Comparison of ENCODE assay signal across 19 cellular contexts in the genomic region with DNA sequence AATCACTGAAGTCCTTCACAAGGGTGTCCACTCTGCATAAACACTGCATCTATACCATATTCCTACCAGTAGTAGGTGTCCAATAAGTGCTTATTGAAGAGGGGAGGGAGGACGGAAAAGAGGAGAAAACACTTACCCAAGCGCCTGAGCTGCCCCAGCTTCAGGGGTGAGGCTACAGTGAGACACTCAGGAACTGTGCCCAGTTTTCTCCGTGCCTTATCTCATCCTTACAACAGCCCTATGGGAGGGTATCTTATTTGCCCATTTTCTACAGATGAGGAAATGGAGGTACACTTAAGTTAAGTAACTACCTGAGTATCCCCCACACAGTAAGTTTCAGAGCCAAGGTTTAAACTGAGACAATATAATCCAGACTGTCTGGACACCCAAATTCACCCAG. TPM values are rescaled to one million over a fixed set of nuclear protein-coding genes. Genes with fewer than 3 reads are reported as not detected.
A peak's percentile ranks its signal among the peaks of the same experiment; 100 is the strongest.
DNase-seq lines count a peak whose midpoint lies in the region; TF ChIP-seq lines count a peak whose summit lies in the region.
"Had no signal": no experiment of that assay in that cellular context is flagged by ENCODE, and none has a peak within 500 bp of the region (broad histone marks: within the 10 kb centered on the region; RNA-seq: fewer than 3 reads in every experiment).

No MANE protein-coding gene starts in this region.

- TF ChIP-seq CTCF in HFFc6 (IDR thresholded peaks at IDR 0.05) = no peak
- TF ChIP-seq CTCF in chondrocyte (IDR thresholded peaks at IDR 0.05) = no peak
- TF ChIP-seq CTCF in osteocyte (IDR thresholded peaks at IDR 0.05) = no peak

- H3K56ac ChIP-seq in mesendoderm (ENCODE audit: low read length) = no peak overlapping the region

- H3K23ac ChIP-seq in mesendoderm (ENCODE audit: low read length) = no peak overlapping the region

- H3K9ac ChIP-seq in mesendoderm (ENCODE audit: low read length) = no peak overlapping the region

- no peak overlapping the region for H3K18ac ChIP-seq in mesendoderm (ENCODE audit: low read length)

- H2BK15ac ChIP-seq in mesendoderm (replicated peaks; ENCODE audit: low read depth) = no peak overlapping the region

- no peak overlapping the region for H2BK5ac ChIP-seq in mesendoderm (ENCODE audit: low read length)

- H3K27ac ChIP-seq in ACC112 (ENCODE audit: low read depth, low read length) = peak overlapping the region; percentile 49
- no peak overlapping the region for H3K27ac ChIP-seq in mesendoderm (ENCODE audit: low read depth, low read length)
- H3K27ac ChIP-seq: A549, SJCRH30 had no signal

- peaks cover 74% of the 10 kb centered on the region for H3K4me1 Mint-ChIP-seq in HFFc6 (ENCODE audit: low read depth)
- H3K4me1 Mint-ChIP-seq in chondrocyte (ENCODE audit: low read depth) = peaks cover 92% of the 10 kb centered on the region
- H3K4me1 Mint-ChIP-seq in osteocyte (ENCODE audit: unreplicated experiment) = peaks cover 83% of the 10 kb centered on the region

- no peak overlapping the region for H2AFZ ChIP-seq in ACC112 (ENCODE audit: low read length, unreplicated experiment)

- H4K8ac ChIP-seq in mesendoderm (ENCODE audit: low read depth, low read length) = no peak overlapping the region

- H3K4me1 ChIP-seq in ACC112 (ENCODE audit: control insufficient read depth, insufficient read depth, low read length, unreplicated experiment) (peaks cover 18% of the 10 kb centered on the region), mesendoderm (ENCODE audit: control insufficient read depth, low read depth, low read length) (no peaks in the 10 kb centered on the region)
- H3K4me1 ChIP-seq: A549, SJCRH30 had no signal

- H3K79me2 ChIP-seq in ACC112 (ENCODE audit: control insufficient read depth, insufficient read depth, low read length, unreplicated experiment) = no peaks in the 10 kb centered on the region
- no peaks in the 10 kb centered on the region for H3K79me2 ChIP-seq in mesendoderm (ENCODE audit: control insufficient read depth, insufficient read depth, low read length)

- no CpG with 5 or more reads among the region's 3 CpGs for WGBS in mesendoderm (ENCODE audit: extremely low coverage, insufficient coverage, low lambda C conversion rate)

- no peak overlapping the region for H3K4me2 ChIP-seq in mesendoderm (ENCODE audit: low read length)
- H3K4me2 ChIP-seq: A549 had no signal

- H3K4me3 Mint-ChIP-seq in HFFc6 (no peak overlapping the region), chondrocyte (ENCODE audit: unreplicated experiment) (no peak overlapping the region), osteocyte (ENCODE audit: unreplicated experiment) (no peak overlapping the region)
- H3K4me3 Mint-ChIP-seq: H9 had no signal

- H3K27me3 ChIP-seq in ACC112 (ENCODE audit: insufficient read depth, low read length) (no peaks in the 10 kb centered on the region), mesendoderm (ENCODE audit: insufficient read depth, low read length, poor library complexity) (no peaks in the 10 kb centered on the region)
- H3K27me3 ChIP-seq: BE2C, MG63, SJCRH30 had no signal

- H4K5ac ChIP-seq in mesendoderm (ENCODE audit: low read length) = no peak overlapping the region

- H3K36me3 Mint-ChIP-seq in HFFc6 (ENCODE audit: low read depth) = peaks cover 38% of the 10 kb centered on the region
- peaks cover 15% of the 10 kb centered on the region for H3K36me3 Mint-ChIP-seq in chondrocyte (ENCODE audit: low read depth)
- H3K36me3 Mint-ChIP-seq in osteocyte (ENCODE audit: unreplicated experiment) = peaks cover 17% of the 10 kb centered on the region

- H3K79me1 ChIP-seq in mesendoderm (ENCODE audit: low read length) = no peaks in the 10 kb centered on the region

- H3K27me3 Mint-ChIP-seq in HFFc6 (ENCODE audit: insufficient read depth) = no peaks in the 10 kb centered on the region; the same call in 1 of the 2 replicates
- no peaks in the 10 kb centered on the region for H3K27me3 Mint-ChIP-seq in chondrocyte (ENCODE audit: low read depth)
- H3K27me3 Mint-ChIP-seq in osteocyte (ENCODE audit: unreplicated experiment) = no peaks in the 10 kb centered on the region

- H3K36me3 ChIP-seq in ACC112 (ENCODE audit: insufficient read depth, low read length) = no peaks in the 10 kb centered on the region
- H3K36me3 ChIP-seq in mesendoderm (ENCODE audit: control insufficient read depth, insufficient read depth, low read length) = no peaks in the 10 kb centered on the region
- H3K36me3 ChIP-seq: BE2C, MG63 had no signal

- H3K9me3 Mint-ChIP-seq in HFFc6 (no peaks in the 10 kb centered on the region), chondrocyte (ENCODE audit: low read depth) (no peaks in the 10 kb centered on the region), osteocyte (ENCODE audit: unreplicated experiment) (peaks cover 1% of the 10 kb centered on the region)
- H3K9me3 Mint-ChIP-seq: H9 had no signal

- no peak overlapping the region for H3K4ac ChIP-seq in mesendoderm (ENCODE audit: low read depth, low read length)

- H3K27ac Mint-ChIP-seq in HFFc6 (peak overlapping the region; percentile 68), chondrocyte (ENCODE audit: unreplicated experiment) (peak overlapping the region; percentile 88), osteocyte (ENCODE audit: unreplicated experiment) (peak overlapping the region; percentile 88)
- H3K27ac Mint-ChIP-seq: H9 had no signal

- H2BK120ac ChIP-seq in mesendoderm (ENCODE audit: low read depth, low read length) = no peak overlapping the region

- DNase-seq in HFFc6 = no peak
- DNase-seq in chondrocyte (ENCODE audit: low spot score) = no peak
- DNase-seq in osteocyte (ENCODE audit: extremely low spot score, unreplicated experiment) = no peak
- no peak for DNase-seq in activated T-cell treated with anti-CD3 and anti-CD28 coated beads, Interleukin-2, amount 50 U/mL, for 48 hours
- DNase-seq in cerebellar nuclear complex (lab: John Stamatoyannopoulos, UW) = no peak
- DNase-seq in mesendoderm = no peak
- DNase-seq: BE2C, DMS79 treated with DMSO at 0.1 percent for 48 hours, H9, MG63, NCI-H187, NCI-H446, NCI-H526 treated with DMSO at 0.1 percent for 48 hours, PC-3, RPMI8226, SJCRH30 had no signal

- H3K4me3 ChIP-seq in ACC112 (ENCODE audit: low read depth, low read length) = no peak overlapping the region
- no peak overlapping the region for H3K4me3 ChIP-seq in mesendoderm (ENCODE audit: low read length)
- H3K4me3 ChIP-seq: A549, K562, MG63, SJCRH30 had no signal

- no peak overlapping the region for H2AK5ac ChIP-seq in mesendoderm (ENCODE audit: low read length)

RNA-seq across cellular contexts. Expression of a gene that starts 41.5 kb away (rescaled TPM):
- 10 to 100 TPM; 44.3 to 68.4 (median 50.2) TPM for total RNA-seq in HFFc6 (2021; fragmentation: NEBNext Ultra II Directional; extraction: Animal tissue kit (Norgen Biotek cat#: 25700))
- 58.6 to 137 TPM (median 137 TPM) in 3 replicates for total RNA-seq in chondrocyte
- total RNA-seq in osteocyte = 70.0 and 76.4 TPM in 2 replicates
- polyA plus RNA-seq in mesendoderm (2013, experiment 1 of 2) = 1.2 TPM
- polyA plus RNA-seq in mesendoderm (2013, experiment 2 of 2) = 0.83 TPM
